In the genomic region with DNA sequence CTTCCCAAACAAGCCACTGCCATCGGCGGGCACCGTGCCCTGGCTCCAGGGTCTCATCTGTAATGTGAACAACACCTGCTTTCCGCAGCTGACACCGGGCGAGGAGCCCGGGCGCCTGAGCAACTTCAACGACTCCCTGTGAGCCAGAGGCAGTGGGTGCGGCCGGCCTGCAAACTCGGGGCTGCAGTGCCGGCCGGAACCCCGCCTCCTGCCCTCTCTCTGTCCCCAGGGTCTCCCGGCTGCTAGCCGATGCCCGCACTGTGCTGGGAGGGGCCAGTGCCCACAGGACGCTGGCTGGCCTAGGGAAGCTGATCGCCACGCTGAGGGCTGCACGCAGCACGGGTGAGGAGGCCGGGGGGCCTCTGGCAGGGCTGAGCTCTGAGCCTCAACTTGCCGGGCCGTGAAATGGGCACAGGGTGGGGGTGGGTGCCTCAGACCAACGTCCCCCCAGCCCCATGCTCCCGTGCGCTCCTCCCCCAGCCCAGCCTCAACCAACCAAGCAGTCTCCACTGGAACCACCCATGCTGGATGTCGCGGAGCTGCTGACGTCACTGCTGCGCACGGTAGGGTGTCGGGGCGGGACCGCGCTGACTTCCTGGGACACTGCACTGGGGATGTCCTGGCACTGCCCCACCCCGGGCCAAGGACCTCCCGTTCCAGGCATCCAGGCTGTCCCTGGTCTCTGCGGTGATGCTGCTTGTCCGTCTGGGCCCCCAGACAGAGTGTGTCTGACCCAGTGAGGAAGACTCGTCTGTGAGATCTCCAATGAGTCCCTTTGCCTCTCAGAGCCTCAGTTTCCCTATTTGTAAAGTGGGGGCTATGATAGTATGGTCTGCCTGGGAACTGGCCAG, we compare ENCODE assay signal across 1 cellular context.
A peak's percentile ranks its signal among the peaks of the same experiment; 100 is the strongest.
TF ChIP-seq lines count a peak whose summit lies in the region.

No MANE protein-coding gene starts in this region.

TF ChIP-seq in K562, 482 proteins besides CTCF, POLR2A, EP300 and RAD21 (continued from another document and continues in another):
- peak; percentile 43; the same call in 1 of the 2 replicates for TF ChIP-seq ESRRA (IDR thresholded peaks at IDR 0.05; ENCODE audit: borderline replicate concordance, low read depth)
- TF ChIP-seq, protein P1, sequence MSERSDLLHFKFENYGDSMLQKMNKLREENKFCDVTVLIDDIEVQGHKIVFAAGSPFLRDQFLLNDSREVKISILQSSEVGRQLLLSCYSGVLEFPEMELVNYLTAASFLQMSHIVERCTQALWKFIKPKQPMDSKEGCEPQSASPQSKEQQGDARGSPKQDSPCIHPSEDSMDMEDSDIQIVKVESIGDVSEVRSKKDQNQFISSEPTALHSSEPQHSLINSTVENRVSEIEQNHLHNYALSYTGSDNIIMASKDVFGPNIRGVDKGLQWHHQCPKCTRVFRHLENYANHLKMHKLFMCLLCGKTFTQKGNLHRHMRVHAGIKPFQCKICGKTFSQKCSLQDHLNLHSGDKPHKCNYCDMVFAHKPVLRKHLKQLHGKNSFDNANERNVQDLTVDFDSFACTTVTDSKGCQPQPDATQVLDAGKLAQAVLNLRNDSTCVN (CRISPR knock-in tag; IDR thresholded peaks at IDR 0.05): no peak
- TF ChIP-seq, protein P2, sequence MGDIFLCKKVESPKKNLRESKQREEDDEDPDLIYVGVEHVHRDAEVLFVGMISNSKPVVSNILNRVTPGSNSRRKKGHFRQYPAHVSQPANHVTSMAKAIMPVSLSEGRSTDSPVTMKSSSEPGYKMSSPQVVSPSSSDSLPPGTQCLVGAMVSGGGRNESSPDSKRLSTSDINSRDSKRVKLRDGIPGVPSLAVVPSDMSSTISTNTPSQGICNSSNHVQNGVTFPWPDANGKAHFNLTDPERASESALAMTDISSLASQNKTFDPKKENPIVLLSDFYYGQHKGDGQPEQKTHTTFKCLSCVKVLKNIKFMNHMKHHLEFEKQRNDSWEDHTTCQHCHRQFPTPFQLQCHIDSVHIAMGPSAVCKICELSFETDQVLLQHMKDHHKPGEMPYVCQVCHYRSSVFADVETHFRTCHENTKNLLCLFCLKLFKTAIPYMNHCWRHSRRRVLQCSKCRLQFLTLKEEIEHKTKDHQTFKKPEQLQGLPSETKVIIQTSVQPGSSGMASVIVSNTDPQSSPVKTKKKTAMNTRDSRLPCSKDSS (IDR thresholded peaks at IDR 0.05; ENCODE audit: low read depth, partially characterized antibody): no peak
- no peak for TF ChIP-seq OTX1 (CRISPR knock-in tag; IDR thresholded peaks at IDR 0.05)
- no peak; the same call in 1 of the 2 replicates for TF ChIP-seq XRCC5 (IDR thresholded peaks at IDR 0.05; ENCODE audit: low read depth, low read length)
- TF ChIP-seq, protein P3, sequence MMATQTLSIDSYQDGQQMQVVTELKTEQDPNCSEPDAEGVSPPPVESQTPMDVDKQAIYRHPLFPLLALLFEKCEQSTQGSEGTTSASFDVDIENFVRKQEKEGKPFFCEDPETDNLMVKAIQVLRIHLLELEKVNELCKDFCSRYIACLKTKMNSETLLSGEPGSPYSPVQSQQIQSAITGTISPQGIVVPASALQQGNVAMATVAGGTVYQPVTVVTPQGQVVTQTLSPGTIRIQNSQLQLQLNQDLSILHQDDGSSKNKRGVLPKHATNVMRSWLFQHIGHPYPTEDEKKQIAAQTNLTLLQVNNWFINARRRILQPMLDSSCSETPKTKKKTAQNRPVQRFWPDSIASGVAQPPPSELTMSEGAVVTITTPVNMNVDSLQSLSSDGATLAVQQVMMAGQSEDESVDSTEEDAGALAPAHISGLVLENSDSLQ (IDR thresholded peaks at IDR 0.05): no peak; the same call in 1 of the 2 replicates
- TF ChIP-seq NR4A1 (CRISPR knock-in tag; IDR thresholded peaks at IDR 0.05): no peak
- TF ChIP-seq NR4A1 (tag; IDR thresholded peaks at IDR 0.05): no peak
- TF ChIP-seq, protein P4, sequence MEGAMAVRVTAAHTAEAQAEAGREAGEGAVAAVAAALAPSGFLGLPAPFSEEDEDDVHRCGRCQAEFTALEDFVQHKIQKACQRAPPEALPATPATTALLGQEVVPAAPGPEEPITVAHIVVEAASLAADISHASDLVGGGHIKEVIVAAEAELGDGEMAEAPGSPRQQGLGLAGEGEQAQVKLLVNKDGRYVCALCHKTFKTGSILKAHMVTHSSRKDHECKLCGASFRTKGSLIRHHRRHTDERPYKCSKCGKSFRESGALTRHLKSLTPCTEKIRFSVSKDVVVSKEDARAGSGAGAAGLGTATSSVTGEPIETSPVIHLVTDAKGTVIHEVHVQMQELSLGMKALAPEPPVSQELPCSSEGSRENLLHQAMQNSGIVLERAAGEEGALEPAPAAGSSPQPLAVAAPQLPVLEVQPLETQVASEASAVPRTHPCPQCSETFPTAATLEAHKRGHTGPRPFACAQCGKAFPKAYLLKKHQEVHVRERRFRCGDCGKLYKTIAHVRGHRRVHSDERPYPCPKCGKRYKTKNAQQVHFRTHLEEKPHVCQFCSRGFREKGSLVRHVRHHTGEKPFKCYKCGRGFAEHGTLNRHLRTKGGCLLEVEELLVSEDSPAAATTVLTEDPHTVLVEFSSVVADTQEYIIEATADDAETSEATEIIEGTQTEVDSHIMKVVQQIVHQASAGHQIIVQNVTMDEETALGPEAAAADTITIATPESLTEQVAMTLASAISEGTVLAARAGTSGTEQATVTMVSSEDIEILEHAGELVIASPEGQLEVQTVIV (CRISPR knock-in tag; IDR thresholded peaks at IDR 0.05; ENCODE audit: borderline replicate concordance): no peak
- TF ChIP-seq GABPA (tag; conservative IDR thresholded peaks at IDR 0.05; ENCODE audit: low read depth): no peak
- peak; percentile 100 for TF ChIP-seq CREM (IDR thresholded peaks at IDR 0.05; ENCODE audit: low read depth)
- no peak for TF ChIP-seq KDM5B (IDR thresholded peaks at IDR 0.05; ENCODE audit: insufficient replicate concordance, low read depth, low read length)
- TF ChIP-seq KAT7 (CRISPR knock-in tag; IDR thresholded peaks at IDR 0.05; ENCODE audit: borderline replicate concordance): no peak
- TF ChIP-seq ZNF146 (CRISPR knock-in tag; IDR thresholded peaks at IDR 0.05; ENCODE audit: unreplicated experiment): peak; percentile 3
- no peak for TF ChIP-seq ZNF133 (CRISPR knock-in tag; IDR thresholded peaks at IDR 0.05)
- TF ChIP-seq TCF7 (IDR thresholded peaks at IDR 0.05; ENCODE audit: borderline replicate concordance): no peak
- no peak for TF ChIP-seq ZC3H4 (CRISPR knock-in tag; IDR thresholded peaks at IDR 0.05; ENCODE audit: borderline replicate concordance)
- TF ChIP-seq SIN3A (IDR thresholded peaks at IDR 0.05; ENCODE audit: borderline replicate concordance in 2 of 2, control insufficient read depth in 1 of 2, low read depth in 2 of 2, low read length in 2 of 2): peak in 1 of 2 experiments; percentile 95; a peak in 2 of 4 replicates
- TF ChIP-seq TBP (optimal IDR thresholded peaks at IDR 0.05; ENCODE audit: low read depth, low read length): peak; percentile 6
- TF ChIP-seq, protein P5, sequence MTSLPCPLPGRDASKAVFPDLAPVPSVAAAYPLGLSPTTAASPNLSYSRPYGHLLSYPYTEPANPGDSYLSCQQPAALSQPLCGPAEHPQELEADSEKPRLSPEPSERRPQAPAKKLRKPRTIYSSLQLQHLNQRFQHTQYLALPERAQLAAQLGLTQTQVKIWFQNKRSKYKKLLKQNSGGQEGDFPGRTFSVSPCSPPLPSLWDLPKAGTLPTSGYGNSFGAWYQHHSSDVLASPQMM (CRISPR knock-in tag; IDR thresholded peaks at IDR 0.05): no peak
- no peak for TF ChIP-seq CREBBP (IDR thresholded peaks at IDR 0.05; ENCODE audit: low read depth, low read length)
- TF ChIP-seq PHTF2 (CRISPR knock-in tag; IDR thresholded peaks at IDR 0.05): no peak
- TF ChIP-seq POLR2AphosphoS2 (IDR thresholded peaks at IDR 0.05; ENCODE audit: low read length): no peak; the same call in 1 of the 2 replicates
- no peak for TF ChIP-seq ZNF436 (CRISPR knock-in tag; IDR thresholded peaks at IDR 0.05)
- TF ChIP-seq PCBP1 (IDR thresholded peaks at IDR 0.05; ENCODE audit: low read depth, low read length, poor library complexity, severe bottlenecking): peak; percentile 47
- no peak for TF ChIP-seq RBM17 (IDR thresholded peaks at IDR 0.05; ENCODE audit: borderline replicate concordance, low read depth, low read length)
- TF ChIP-seq, protein P6, sequence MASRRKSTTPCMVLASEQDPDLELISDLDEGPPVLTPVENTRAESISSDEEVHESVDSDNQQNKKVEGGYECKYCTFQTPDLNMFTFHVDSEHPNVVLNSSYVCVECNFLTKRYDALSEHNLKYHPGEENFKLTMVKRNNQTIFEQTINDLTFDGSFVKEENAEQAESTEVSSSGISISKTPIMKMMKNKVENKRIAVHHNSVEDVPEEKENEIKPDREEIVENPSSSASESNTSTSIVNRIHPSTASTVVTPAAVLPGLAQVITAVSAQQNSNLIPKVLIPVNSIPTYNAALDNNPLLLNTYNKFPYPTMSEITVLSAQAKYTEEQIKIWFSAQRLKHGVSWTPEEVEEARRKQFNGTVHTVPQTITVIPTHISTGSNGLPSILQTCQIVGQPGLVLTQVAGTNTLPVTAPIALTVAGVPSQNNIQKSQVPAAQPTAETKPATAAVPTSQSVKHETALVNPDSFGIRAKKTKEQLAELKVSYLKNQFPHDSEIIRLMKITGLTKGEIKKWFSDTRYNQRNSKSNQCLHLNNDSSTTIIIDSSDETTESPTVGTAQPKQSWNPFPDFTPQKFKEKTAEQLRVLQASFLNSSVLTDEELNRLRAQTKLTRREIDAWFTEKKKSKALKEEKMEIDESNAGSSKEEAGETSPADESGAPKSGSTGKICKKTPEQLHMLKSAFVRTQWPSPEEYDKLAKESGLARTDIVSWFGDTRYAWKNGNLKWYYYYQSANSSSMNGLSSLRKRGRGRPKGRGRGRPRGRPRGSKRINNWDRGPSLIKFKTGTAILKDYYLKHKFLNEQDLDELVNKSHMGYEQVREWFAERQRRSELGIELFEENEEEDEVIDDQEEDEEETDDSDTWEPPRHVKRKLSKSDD (conservative IDR thresholded peaks at IDR 0.05; ENCODE audit: low read length): peak; percentile 60; the same call in 1 of the 2 replicates
- TF ChIP-seq, protein P7, sequence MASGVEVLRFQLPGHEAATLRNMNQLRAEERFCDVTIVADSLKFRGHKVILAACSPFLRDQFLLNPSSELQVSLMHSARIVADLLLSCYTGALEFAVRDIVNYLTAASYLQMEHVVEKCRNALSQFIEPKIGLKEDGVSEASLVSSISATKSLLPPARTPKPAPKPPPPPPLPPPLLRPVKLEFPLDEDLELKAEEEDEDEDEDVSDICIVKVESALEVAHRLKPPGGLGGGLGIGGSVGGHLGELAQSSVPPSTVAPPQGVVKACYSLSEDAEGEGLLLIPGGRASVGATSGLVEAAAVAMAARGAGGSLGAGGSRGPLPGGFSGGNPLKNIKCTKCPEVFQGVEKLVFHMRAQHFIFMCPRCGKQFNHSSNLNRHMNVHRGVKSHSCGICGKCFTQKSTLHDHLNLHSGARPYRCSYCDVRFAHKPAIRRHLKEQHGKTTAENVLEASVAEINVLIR (CRISPR knock-in tag; IDR thresholded peaks at IDR 0.05): peak; percentile 80
- TF ChIP-seq ZBTB7A (IDR thresholded peaks at IDR 0.05; ENCODE audit: borderline replicate concordance, control insufficient read depth, low read depth, low read length): peak; percentile 93
- TF ChIP-seq POLR2B (IDR thresholded peaks at IDR 0.05; ENCODE audit: low read depth, partially characterized antibody): peak; percentile 39
- TF ChIP-seq, protein P8, sequence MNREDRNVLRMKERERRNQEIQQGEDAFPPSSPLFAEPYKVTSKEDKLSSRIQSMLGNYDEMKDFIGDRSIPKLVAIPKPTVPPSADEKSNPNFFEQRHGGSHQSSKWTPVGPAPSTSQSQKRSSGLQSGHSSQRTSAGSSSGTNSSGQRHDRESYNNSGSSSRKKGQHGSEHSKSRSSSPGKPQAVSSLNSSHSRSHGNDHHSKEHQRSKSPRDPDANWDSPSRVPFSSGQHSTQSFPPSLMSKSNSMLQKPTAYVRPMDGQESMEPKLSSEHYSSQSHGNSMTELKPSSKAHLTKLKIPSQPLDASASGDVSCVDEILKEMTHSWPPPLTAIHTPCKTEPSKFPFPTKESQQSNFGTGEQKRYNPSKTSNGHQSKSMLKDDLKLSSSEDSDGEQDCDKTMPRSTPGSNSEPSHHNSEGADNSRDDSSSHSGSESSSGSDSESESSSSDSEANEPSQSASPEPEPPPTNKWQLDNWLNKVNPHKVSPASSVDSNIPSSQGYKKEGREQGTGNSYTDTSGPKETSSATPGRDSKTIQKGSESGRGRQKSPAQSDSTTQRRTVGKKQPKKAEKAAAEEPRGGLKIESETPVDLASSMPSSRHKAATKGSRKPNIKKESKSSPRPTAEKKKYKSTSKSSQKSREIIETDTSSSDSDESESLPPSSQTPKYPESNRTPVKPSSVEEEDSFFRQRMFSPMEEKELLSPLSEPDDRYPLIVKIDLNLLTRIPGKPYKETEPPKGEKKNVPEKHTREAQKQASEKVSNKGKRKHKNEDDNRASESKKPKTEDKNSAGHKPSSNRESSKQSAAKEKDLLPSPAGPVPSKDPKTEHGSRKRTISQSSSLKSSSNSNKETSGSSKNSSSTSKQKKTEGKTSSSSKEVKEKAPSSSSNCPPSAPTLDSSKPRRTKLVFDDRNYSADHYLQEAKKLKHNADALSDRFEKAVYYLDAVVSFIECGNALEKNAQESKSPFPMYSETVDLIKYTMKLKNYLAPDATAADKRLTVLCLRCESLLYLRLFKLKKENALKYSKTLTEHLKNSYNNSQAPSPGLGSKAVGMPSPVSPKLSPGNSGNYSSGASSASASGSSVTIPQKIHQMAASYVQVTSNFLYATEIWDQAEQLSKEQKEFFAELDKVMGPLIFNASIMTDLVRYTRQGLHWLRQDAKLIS (CRISPR knock-in tag; IDR thresholded peaks at IDR 0.05): 0 out of 2 replicates have a peak, but pooled peaks have one; percentile 57
- TF ChIP-seq ELF4 (CRISPR knock-in tag; IDR thresholded peaks at IDR 0.05): no peak
- peak; percentile 30; the same call in 1 of the 2 replicates for TF ChIP-seq NFE2 (IDR thresholded peaks at IDR 0.05; ENCODE audit: low read depth)
- TF ChIP-seq ZNF75A (CRISPR knock-in tag; IDR thresholded peaks at IDR 0.05): no peak
- TF ChIP-seq ZNF140 (CRISPR knock-in tag; IDR thresholded peaks at IDR 0.05): no peak
- TF ChIP-seq TCFL5 (CRISPR knock-in tag; conservative IDR thresholded peaks at IDR 0.05): no peak
- no peak for TF ChIP-seq ZNF134 (CRISPR knock-in tag; conservative IDR thresholded peaks at IDR 0.05)
- no peak for TF ChIP-seq KDM2B (CRISPR knock-in tag; IDR thresholded peaks at IDR 0.05)
- peak; percentile 94 for TF ChIP-seq CBX1 (IDR thresholded peaks at IDR 0.05; ENCODE audit: low read depth)
- no peak for TF ChIP-seq CHCHD3 (CRISPR knock-in tag; IDR thresholded peaks at IDR 0.05)
